19 cellular contexts compared by ENCODE assay signal in the genomic region with DNA sequence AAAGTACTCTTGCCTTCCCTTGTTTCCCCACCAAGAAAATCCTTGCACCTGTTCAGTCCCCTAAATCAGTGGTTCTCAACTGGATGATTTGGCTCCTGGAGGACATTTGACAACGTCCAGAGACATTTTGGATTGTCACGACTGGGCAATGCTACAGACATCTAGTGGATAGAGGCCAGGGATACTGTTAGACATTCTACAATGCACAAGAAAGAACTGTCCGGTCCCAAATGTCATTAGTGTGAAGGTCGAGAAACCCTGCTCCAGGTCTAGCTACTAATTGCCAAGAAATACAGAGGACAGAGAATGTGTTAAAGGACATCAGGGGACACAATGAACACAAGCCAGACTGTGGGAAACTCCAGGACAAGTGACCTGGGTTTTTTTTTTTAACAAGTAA. TPM values are rescaled to one million over a fixed set of nuclear protein-coding genes. Genes with fewer than 3 reads are reported as not detected.
DNase-seq lines count a peak whose midpoint lies in the region; TF ChIP-seq lines count a peak whose summit lies in the region.
"Had no signal": no experiment of that assay in that cellular context is flagged by ENCODE, and none has a peak within 500 bp of the region (broad histone marks: within the 10 kb centered on the region; RNA-seq: fewer than 3 reads in every experiment).

No MANE protein-coding gene starts in this region.

- no peak overlapping the region for H3K4me3 Mint-ChIP-seq in neural crest cell
- H3K4me3 Mint-ChIP-seq in activated CD4-positive, alpha-beta T cell treated with anti-CD3 and anti-CD28 coated beads, Interleukin-2, amount 10 ng/mL, durations not matched to agents 24 days and 14 days = no peak overlapping the region
- H3K4me3 Mint-ChIP-seq: CD14-positive monocyte; CD8-positive, alpha-beta T cell had no signal

- no peak overlapping the region for H3K4me3 ChIP-seq in ectodermal cell (ENCODE audit: insufficient read depth, low read depth, low read length)
- H3K4me3 ChIP-seq in osteoblast (ENCODE audit: insufficient read depth, low read length) = no peak overlapping the region
- H3K4me3 ChIP-seq: A549, GM23248 had no signal

- H3K4me1 ChIP-seq in ectodermal cell (ENCODE audit: control insufficient read depth, insufficient read depth, low read length) (peaks cover 47% of the 10 kb centered on the region), osteoblast (ENCODE audit: insufficient read depth, low read length) (no peaks in the 10 kb centered on the region)
- H3K4me1 ChIP-seq: A549 had no signal

- H3K9me3 Mint-ChIP-seq in neural crest cell = no peaks in the 10 kb centered on the region
- H3K9me3 Mint-ChIP-seq in activated CD4-positive, alpha-beta T cell treated with anti-CD3 and anti-CD28 coated beads, Interleukin-2, amount 10 ng/mL, durations not matched to agents 24 days and 14 days = no peaks in the 10 kb centered on the region
- H3K9me3 Mint-ChIP-seq: CD8-positive, alpha-beta T cell had no signal

- DNase-seq in neural crest cell (ENCODE audit: low read depth, low spot score) (no peak), retina (peak; percentile 49), Kasumi-1 (lab: John Stamatoyannopoulos, UW) (no peak), osteoblast (ENCODE audit: insufficient read length, low spot score, missing footprints) (no peak), KBM-7 (no peak)
- DNase-seq in activated CD4-positive, alpha-beta T cell treated with anti-CD3 and anti-CD28 coated beads, Interleukin-2, amount 10 ng/mL, durations not matched to agents 24 days and 14 days = no peak
- DNase-seq: CD8-positive, alpha-beta T cell; COR-L47; DMS153; DND-41; GDM1; GM23248; H7 had no signal

- H3K27me3 Mint-ChIP-seq in neural crest cell (ENCODE audit: low read depth) = no peaks in the 10 kb centered on the region
- peaks cover 3% of the 10 kb centered on the region for H3K27me3 Mint-ChIP-seq in activated CD4-positive, alpha-beta T cell treated with anti-CD3 and anti-CD28 coated beads, Interleukin-2, amount 10 ng/mL, durations not matched to agents 24 days and 14 days

- no peaks in the 10 kb centered on the region for H3K9me3 ChIP-seq in ectodermal cell (ENCODE audit: control insufficient read depth, low read length)
- H3K9me3 ChIP-seq in osteoblast (ENCODE audit: low read depth, low read length) = no peaks in the 10 kb centered on the region
- H3K9me3 ChIP-seq: A549 had no signal

- peaks cover 35% of the 10 kb centered on the region for H3K4me1 Mint-ChIP-seq in neural crest cell
- H3K4me1 Mint-ChIP-seq in activated CD4-positive, alpha-beta T cell treated with anti-CD3 and anti-CD28 coated beads, Interleukin-2, amount 10 ng/mL, durations not matched to agents 24 days and 14 days = no peaks in the 10 kb centered on the region
- H3K4me1 Mint-ChIP-seq: CD14-positive monocyte had no signal

- intact Hi-C loops in activated CD4-positive, alpha-beta T cell treated with anti-CD3 and anti-CD28 coated beads, Interleukin-2, amount 10 ng/mL, durations not matched to agents 24 days and 14 days (cut with micrococcal nuclease) = no loop called here

- H3K4me2 ChIP-seq in osteoblast (ENCODE audit: insufficient read depth, low read length) = no peak overlapping the region
- H3K4me2 ChIP-seq: A549 had no signal

- H3K36me3 Mint-ChIP-seq in neural crest cell (ENCODE audit: low read depth) = peaks cover 15% of the 10 kb centered on the region
- H3K36me3 Mint-ChIP-seq in activated CD4-positive, alpha-beta T cell treated with anti-CD3 and anti-CD28 coated beads, Interleukin-2, amount 10 ng/mL, durations not matched to agents 24 days and 14 days (ENCODE audit: low read depth) = no peaks in the 10 kb centered on the region
- H3K36me3 Mint-ChIP-seq: CD14-positive monocyte; CD8-positive, alpha-beta T cell had no signal

- in situ Hi-C loops in KBM-7 (cut with MboI; ENCODE audit: low pct_unique_long_range_greater_than_20kb, low sequenced_read_pairs) = no loop called here

- WGBS in ectodermal cell, 2 experiments = 79 to 83% methylated on average over 4 of the region's 4 CpGs

- peak overlapping the region; percentile 40 for H3K27ac ChIP-seq in angular gyrus (ENCODE audit: low read depth, low read length)
- peak overlapping the region; percentile 55 for H3K27ac ChIP-seq in ectodermal cell (ENCODE audit: insufficient read depth, low read depth, low read length, poor library complexity, severe bottlenecking)
- H3K27ac ChIP-seq in osteoblast (ENCODE audit: low read depth, low read length) = no peak overlapping the region
- H3K27ac ChIP-seq: A549, GM23248 had no signal

- H2AFZ ChIP-seq in osteoblast (ENCODE audit: low read length) = no peak overlapping the region
- H2AFZ ChIP-seq: GM23248 had no signal

- H3K27ac Mint-ChIP-seq in neural crest cell (ENCODE audit: unreplicated experiment) = peak overlapping the region; percentile 62
- no peak overlapping the region for H3K27ac Mint-ChIP-seq in activated CD4-positive, alpha-beta T cell treated with anti-CD3 and anti-CD28 coated beads, Interleukin-2, amount 10 ng/mL, durations not matched to agents 24 days and 14 days
- H3K27ac Mint-ChIP-seq: CD14-positive monocyte; CD8-positive, alpha-beta T cell had no signal

- no peaks in the 10 kb centered on the region for H4K20me1 ChIP-seq in osteoblast (ENCODE audit: insufficient read depth, low read length)

- H3K27me3 ChIP-seq in ectodermal cell (ENCODE audit: control insufficient read depth, insufficient read depth, low read length, poor library complexity, severe bottlenecking) (no peaks in the 10 kb centered on the region), osteoblast (ENCODE audit: insufficient read depth, low read length) (no peaks in the 10 kb centered on the region)

- H3K79me2 ChIP-seq in osteoblast (ENCODE audit: insufficient read depth, low read length) = no peaks in the 10 kb centered on the region

- TF ChIP-seq CTCF in neural crest cell (conservative IDR thresholded peaks at IDR 0.05) (no peak), osteoblast (IDR thresholded peaks at IDR 0.05; ENCODE audit: extremely low read depth, low read depth, low read length) (no peak)

- H3K36me3 ChIP-seq in ectodermal cell (ENCODE audit: control insufficient read depth, insufficient read depth, low read length) (peaks cover 10% of the 10 kb centered on the region), osteoblast (ENCODE audit: insufficient read depth, low read length) (no peaks in the 10 kb centered on the region)

RNA-seq across cellular contexts. Expression of gene LRP2, which starts 60.0 kb away (rescaled TPM):
- 77.9 TPM for polyA plus RNA-seq in ectodermal cell (2013, experiment 1 of 4)
- 108 TPM for polyA plus RNA-seq in ectodermal cell (2013, experiment 2 of 4)
- polyA plus RNA-seq in ectodermal cell (2013, experiment 3 of 4) = 69.1 TPM
- polyA plus RNA-seq in ectodermal cell (2013, experiment 4 of 4) = 82.8 TPM
- total RNA-seq in neural crest cell = 27.5 and 29.4 TPM in 2 replicates
- total RNA-seq in activated CD4-positive, alpha-beta T cell treated with anti-CD3 and anti-CD28 coated beads, Interleukin-2, amount 10 ng/mL, durations not matched to agents 24 days and 14 days = 0.09 and 0.28 TPM in 2 replicates
- not detected in 2 replicates for total RNA-seq in osteoblast
- total RNA-seq: CD8-positive, alpha-beta T cell; GM23248 had no signal
- polyA plus RNA-seq: AG04450, BJ, CD14-positive monocyte, GM23248 had no signal

Comparison
In these comparisons a context has a peak if more than half of its experiments do, and no peak if none do; other contexts are left out.
1. RNA of gene LRP2, which starts 60.0 kb away (total RNA-seq): 27.5 to 29.4 TPM in neural crest cell; 0.09 to 0.28 TPM in activated CD4-positive, alpha-beta T cell treated with anti-CD3 and anti-CD28 coated beads, Interleukin-2, amount 10 ng/mL, durations not matched to agents 24 days and 14 days and not detected in osteoblast; every median in the first group is over 10 times any median in the second.